Comparison of ENCODE assay signal across 21 cellular contexts in genomic region chr11:27848423-27848822, GRCh38.
"Had no signal": no experiment of that assay in that cellular context is flagged by ENCODE, and none has a peak within 500 bp of the region (broad histone marks: within the 10 kb centered on the region; RNA-seq: fewer than 3 reads in every experiment).

No MANE protein-coding gene starts in this region.

- ATAC-seq: Right ventricle myocardium inferior, SK-N-SH treated with all-trans-retinoic acid at 6 μM for 48 hours had no signal

- H3K36me3 ChIP-seq: SJCRH30 had no signal

- H3K27ac ChIP-seq: SJCRH30 had no signal

- H3K9me3 ChIP-seq: SJCRH30 had no signal

- H3K4me1 ChIP-seq: SJCRH30 had no signal

- H3K4me3 ChIP-seq: SJCRH30 had no signal

- H3K27me3 ChIP-seq: SJCRH30 had no signal

- DNase-seq: KBM-7, MV-4-11, NCI-H1048, NCI-H1105, NCI-H1417 treated with DMSO at 0.1 percent for 48 hours, NCI-H146, NCI-H1694 treated with DMSO at 0.1 percent for 48 hours, NCI-H1930, NCI-H2081, NCI-H2107, NCI-H2171, NCI-H226, NCI-H446, NCI-H510A, NCI-H524 treated with DMSO at 0.1 percent for 48 hours, NCI-H69, NCI-H774, SHP77 treated with DMSO at 0.1 percent for 48 hours, SJCRH30 had no signal
